In genomic region chr1:174800221-174800791, GRCh38 we compare ENCODE assay signal across 9 cellular contexts.
DNase-seq lines count a peak whose midpoint lies in the region; ATAC-seq and TF ChIP-seq lines count a peak whose summit lies in the region.
"Had no signal": no experiment of that assay in that cellular context is flagged by ENCODE, and none has a peak within 500 bp of the region (broad histone marks: within the 10 kb centered on the region; RNA-seq: fewer than 3 reads in every experiment).

No MANE protein-coding gene starts in this region.

- no peaks in the 10 kb centered on the region for H3K9me3 ChIP-seq in CD4-positive, alpha-beta T cell (ENCODE audit: control insufficient read depth, low read length)
- H3K9me3 ChIP-seq in HUES64 (ENCODE audit: insufficient read depth, low read depth, low read length), result no peaks in the 10 kb centered on the region

- H3K27ac Mint-ChIP-seq in CD4-positive, alpha-beta T cell, result no peak overlapping the region
- H3K27ac Mint-ChIP-seq: IgD-negative memory B cell had no signal

- no peaks in the 10 kb centered on the region for H3K4me1 Mint-ChIP-seq in CD4-positive, alpha-beta T cell (ENCODE audit: low read depth)

- intact Hi-C loops in CD4-positive, alpha-beta T cell (cut with DNase I, micrococcal nuclease), result no loop called here

- peak in 5 of 10 experiments; percentile 4 to 22 (median 4) for DNase-seq in CD4-positive, alpha-beta T cell
- DNase-seq in astrocyte of the cerebellum (ENCODE audit: low read depth) (no peak), inferior parietal cortex (ENCODE audit: extremely low spot score) (peak; percentile 52), SIG-M5 (lab: John Stamatoyannopoulos, UW) (no peak), NCI-H2196 treated with DMSO at 0.1 percent for 48 hours (lab: John Stamatoyannopoulos, UW; ENCODE audit: unreplicated experiment) (no peak)
- peak; percentile 18 for DNase-seq in stimulated activated naive CD8-positive, alpha-beta T cell treated with anti-CD3 and anti-CD28 coated beads, Interleukin-15, Interleukin-2, amounts not matched to agents 100 U/mL and 50 U/mL, for 24 hours

- no peaks in the 10 kb centered on the region for H3K36me3 Mint-ChIP-seq in CD4-positive, alpha-beta T cell (ENCODE audit: low read depth)
- H3K36me3 Mint-ChIP-seq: IgD-negative memory B cell had no signal

- 13% methylated on average over 8 of the region's 10 CpGs for WGBS in HUES64

- peaks cover 10% of the 10 kb centered on the region for H3K4me1 ChIP-seq in HUES64 (ENCODE audit: insufficient read depth, low read length)

- peak overlapping the region; percentile 23 for H3K9ac ChIP-seq in HUES64 (ENCODE audit: low read depth, low read length)

- POLR2A ChIA-PET in CD4-positive, alpha-beta T cell (lab: Charles Lee), result interaction anchor here (0.7 to 5.6 kb wide), 19 partner anchors 11 to 223 kb away, joined by 3 to 85 read pairs (median 6); partner anchors contain the start of genes CACYBP and MRPS14

- H3K9me3 Mint-ChIP-seq in CD4-positive, alpha-beta T cell, result no peaks in the 10 kb centered on the region
- H3K9me3 Mint-ChIP-seq: IgD-negative memory B cell had no signal

- in situ Hi-C loops in astrocyte of the cerebellum (cut with HindIII; ENCODE audit: low sequenced_read_pairs), result no loop called here

- no peak for ATAC-seq in CD4-positive, alpha-beta T cell (ENCODE audit: poor library complexity)
- ATAC-seq in stimulated activated naive CD8-positive, alpha-beta T cell treated with anti-CD3 and anti-CD28 coated beads, Interleukin-15, Interleukin-2, amounts not matched to agents 100 U/mL and 50 U/mL, for 24 hours, result no peak
- no peak for ATAC-seq in HG02678 (IDR thresholded peaks at IDR 0.05; ENCODE audit: unreplicated experiment)

- H3K27ac ChIP-seq in CD4-positive, alpha-beta T cell (ENCODE audit: low read depth, low read length), result peak overlapping the region; percentile 34
- H3K27ac ChIP-seq in HUES64 (ENCODE audit: low read depth, low read length), result no peak overlapping the region

- H3K27me3 Mint-ChIP-seq in CD4-positive, alpha-beta T cell, result no peaks in the 10 kb centered on the region
- H3K27me3 Mint-ChIP-seq: IgD-negative memory B cell had no signal

- no peak for TF ChIP-seq CTCF in CD4-positive, alpha-beta T cell (IDR thresholded peaks at IDR 0.05)
- no peak for TF ChIP-seq CTCF in astrocyte of the cerebellum (IDR thresholded peaks at IDR 0.05; ENCODE audit: low read depth, low read length, missing control alignments)

- H3K27me3 ChIP-seq in CD4-positive, alpha-beta T cell (ENCODE audit: control insufficient read depth, insufficient read depth, low read length), result no peaks in the 10 kb centered on the region
- no peaks in the 10 kb centered on the region for H3K27me3 ChIP-seq in HUES64 (ENCODE audit: insufficient read depth, low read length)

- H3K4me3 ChIP-seq in HUES64 (ENCODE audit: low read length), result peak overlapping the region; percentile 56
- H3K4me3 ChIP-seq in astrocyte of the cerebellum (ENCODE audit: low read depth, low read length), result peak overlapping the region; percentile 50

- no peaks in the 10 kb centered on the region for H3K36me3 ChIP-seq in HUES64 (ENCODE audit: insufficient read depth, low read length)

- no peak overlapping the region for H3K4me3 Mint-ChIP-seq in CD4-positive, alpha-beta T cell
- H3K4me3 Mint-ChIP-seq: IgD-negative memory B cell had no signal

- CTCF ChIA-PET in CD4-positive, alpha-beta T cell (lab: Charles Lee), result interaction anchor here (0.7 to 2.1 kb wide), 8 partner anchors 15 to 223 kb away, joined by 3 to 7 read pairs (median 5); partner anchors contain the start of genes CACYBP and MRPS14

Comparison
In these comparisons a context has a peak if more than half of its experiments do, and no peak if none do; other contexts are left out.
1. DNase-seq: peak in inferior parietal cortex (single experiment) and stimulated activated naive CD8-positive, alpha-beta T cell treated with anti-CD3 and anti-CD28 coated beads, Interleukin-15, Interleukin-2, amounts not matched to agents 100 U/mL and 50 U/mL, for 24 hours (single experiment); none in astrocyte of the cerebellum (single experiment), SIG-M5 (single experiment) and NCI-H2196 treated with DMSO at 0.1 percent for 48 hours (single experiment).